ENCODE assay signal across 9 cellular contexts in genomic region chr6:15441982-15442381, GRCh38.
"Had no signal": no experiment of that assay in that cellular context is flagged by ENCODE, and none has a peak within 500 bp of the region (broad histone marks: within the 10 kb centered on the region; RNA-seq: fewer than 3 reads in every experiment).

No MANE protein-coding gene starts in this region.

- H3K36me3 ChIP-seq: ascending aorta, prostate gland, transverse colon had no signal

- H3K36me3 Mint-ChIP-seq: natural killer cell had no signal

- H3K4me3 Mint-ChIP-seq: activated T-helper 1 cell treated with anti-CD3 and anti-CD28 coated beads, Interleukin-12 subunit alpha, Interleukin-12 subunit beta, Interleukin-2, Interleukin-4 antibody, amounts not matched to agents 30 ng/mL and 10 ng/mL and 1 ng/mL, durations not matched to agents 14 hours and 24 hours and 36 hours; natural killer cell had no signal

- DNase-seq: activated CD4-positive, alpha-beta T cell treated with anti-CD3 and anti-CD28 coated beads for 1 hour; activated CD8-positive, alpha-beta memory T cell treated with anti-CD3 and anti-CD28 coated beads, Interleukin-2, amount 50 U/mL, for 4 hours; activated naive CD4-positive, alpha-beta T cell; natural killer cell; occipital lobe had no signal

- H3K9me3 ChIP-seq: ascending aorta, prostate gland, transverse colon had no signal

- H3K4me3 ChIP-seq: ascending aorta, prostate gland, transverse colon had no signal

- H3K9me3 Mint-ChIP-seq: activated T-helper 1 cell treated with anti-CD3 and anti-CD28 coated beads, Interleukin-12 subunit alpha, Interleukin-12 subunit beta, Interleukin-2, Interleukin-4 antibody, amounts not matched to agents 30 ng/mL and 10 ng/mL and 1 ng/mL, durations not matched to agents 14 hours and 24 hours and 36 hours; natural killer cell had no signal

- H3K27me3 ChIP-seq: ascending aorta, transverse colon had no signal

- H3K27ac ChIP-seq: ascending aorta, prostate gland had no signal
